In genomic region chr7:82839063-82839462, GRCh38 we compare ENCODE assay signal across 20 cellular contexts.
A peak's percentile ranks its signal among the peaks of the same experiment; 100 is the strongest.
DNase-seq lines count a peak whose midpoint lies in the region; FAIRE-seq and TF ChIP-seq lines count a peak whose summit lies in the region.
"Had no signal": no experiment of that assay in that cellular context is flagged by ENCODE, and none has a peak within 500 bp of the region (broad histone marks: within the 10 kb centered on the region; RNA-seq: fewer than 3 reads in every experiment).

No MANE protein-coding gene starts in this region.

- H3K56ac ChIP-seq in H9 (ENCODE audit: insufficient read length, low read depth, low read length): no peak overlapping the region

- H3K4me1 Mint-ChIP-seq in H9 (peaks cover 18% of the 10 kb centered on the region in 2 experiments), MCF 10A (ENCODE audit: insufficient read depth, unreplicated experiment) (no peaks in the 10 kb centered on the region)
- H3K4me1 Mint-ChIP-seq: B cell, T-helper 17 cell had no signal

- no peak overlapping the region for H3K4me3 ChIP-seq in iPS-18a (ENCODE audit: low read length)
- H3K4me3 ChIP-seq: MG63 had no signal

- no peak overlapping the region for H3T11ph ChIP-seq in H9 (ENCODE audit: low read length)

- H3K4me3 Mint-ChIP-seq in H9 (no peak overlapping the region), MCF 10A (ENCODE audit: unreplicated experiment) (no peak overlapping the region)
- H3K4me3 Mint-ChIP-seq: B cell, T-helper 17 cell had no signal

- H4K91ac ChIP-seq in H9 (ENCODE audit: insufficient read length, low read depth, low read length): no peak overlapping the region

- DNase-seq in H9 (no peak), RCC 7860 (ENCODE audit: low spot score) (no peak), ureter (ENCODE audit: low spot score) (no peak), NCI-H226 (no peak), MCF 10A (ENCODE audit: unreplicated experiment) (no peak)
- DNase-seq in activated effector memory CD4-positive, alpha-beta T cell treated with anti-CD3 and anti-CD28 coated beads, Interleukin-2, amount 50 U/mL, for 16 hours: no peak
- DNase-seq: DMS53, KBM-7, MG63, NCI-H1105 treated with DMSO at 0.1 percent for 48 hours, NCI-H146, NCI-H2107, NCI-H446 treated with DMSO at 0.1 percent for 48 hours, NCI-H526, NCI-H82, SHP77 treated with DMSO at 0.1 percent for 48 hours, T-helper 17 cell had no signal

- H3K9me3 ChIP-seq in H9 (ENCODE audit: control insufficient read depth, low read depth, low read length): no peaks in the 10 kb centered on the region
- no peaks in the 10 kb centered on the region for H3K9me3 ChIP-seq in iPS-18a (ENCODE audit: control insufficient read depth, low read depth, low read length)
- H3K9me3 ChIP-seq: MG63 had no signal

- POLR2A ChIA-PET in MCF 10A (lab: Yijun Ruan, JAX): no interaction called here

- no peak overlapping the region for H2AK5ac ChIP-seq in H9 (ENCODE audit: insufficient read length, low read length)

- H2BK15ac ChIP-seq in H9 (ENCODE audit: low read depth, low read length): no peak overlapping the region

- H4K5ac ChIP-seq in H9 (ENCODE audit: insufficient read length, low read depth, low read length): no peak overlapping the region

- CTCF ChIA-PET in MCF 10A (lab: Yijun Ruan, JAX): interaction anchor here (0.7 kb wide), 1 partner anchor 129 kb away, joined by 3 read pairs; no protein-coding TSS in a partner anchor

- H3K14ac ChIP-seq in H9 (ENCODE audit: insufficient read depth, low read length): no peak overlapping the region

- no peak overlapping the region for H2BK20ac ChIP-seq in H9 (ENCODE audit: low read depth, low read length, poor library complexity, severe bottlenecking)

- H3K23ac ChIP-seq in H9 (ENCODE audit: insufficient read length, low read depth, low read length): no peak overlapping the region

- no peak overlapping the region for H2BK5ac ChIP-seq in H9 (ENCODE audit: insufficient read length, low read length)

- H3K27ac Mint-ChIP-seq in H9 (peak overlapping the region in 2 of 3 experiments; percentile 16 to 83; a peak in 4 of 7 replicates), MCF 10A (ENCODE audit: low read depth, unreplicated experiment) (no peak overlapping the region)
- H3K27ac Mint-ChIP-seq: B cell, T-helper 17 cell had no signal

- intact Hi-C loops in MCF 10A (cut with micrococcal nuclease): no loop called here

- H3K27me3 ChIP-seq in H9 (ENCODE audit: insufficient read depth, low read length) (no peaks in the 10 kb centered on the region), iPS-18a (ENCODE audit: control insufficient read depth, insufficient read depth, low read length) (no peaks in the 10 kb centered on the region)
- H3K27me3 ChIP-seq: MG63 had no signal

- H2BK12ac ChIP-seq in H9 (ENCODE audit: insufficient read length, low read depth, low read length): no peak overlapping the region

- H3K9ac ChIP-seq in H9 (ENCODE audit: extremely low read depth, insufficient read length, low read length) (no peak overlapping the region), iPS-18a (ENCODE audit: low read length) (no peak overlapping the region)

- H4K8ac ChIP-seq in H9 (replicated peaks; ENCODE audit: insufficient read length, low read depth, low read length): no peak overlapping the region

- H3K36me3 Mint-ChIP-seq in H9 (ENCODE audit: insufficient read depth in 1 of 3, low read depth in 3 of 3) (peaks cover 0 to 9% (median 3%) of the 10 kb centered on the region in 3 experiments; a peak in 4 of 7 replicates), MCF 10A (ENCODE audit: insufficient read depth, unreplicated experiment) (peaks cover 6% of the 10 kb centered on the region)

- H2BK120ac ChIP-seq in H9 (ENCODE audit: low read depth, low read length, poor library complexity, severe bottlenecking): no peak overlapping the region

- H3K27me3 Mint-ChIP-seq in H9 (ENCODE audit: low read depth): no peaks in the 10 kb centered on the region
- no peaks in the 10 kb centered on the region for H3K27me3 Mint-ChIP-seq in MCF 10A (ENCODE audit: insufficient read depth, unreplicated experiment)
- H3K27me3 Mint-ChIP-seq: B cell, T-helper 17 cell had no signal

- no peak for TF ChIP-seq CTCF in H9 (conservative IDR thresholded peaks at IDR 0.05)
- no peak for TF ChIP-seq CTCF in MCF 10A (IDR thresholded peaks at IDR 0.05; ENCODE audit: unreplicated experiment)

- peak; percentile 16 for FAIRE-seq in RCC 7860 (lab: Jason Lieb, UNC)
- FAIRE-seq: GM18507 had no signal

- H3K9me3 Mint-ChIP-seq in H9 (peaks cover 2 to 3% of the 10 kb centered on the region in 2 experiments; a peak in 2 of 5 replicates), MCF 10A (ENCODE audit: unreplicated experiment) (no peaks in the 10 kb centered on the region)

- H3K4me1 ChIP-seq in H9 (ENCODE audit: insufficient read depth, low read length) (no peaks in the 10 kb centered on the region), iPS-18a (ENCODE audit: control insufficient read depth, low read depth, low read length) (peaks cover 17% of the 10 kb centered on the region)

- no TSS peak for BruUV-seq in MCF 10A (replicated peaks; lab: Mats Ljungman, UMichigan)

- no peaks in the 10 kb centered on the region for H3K79me2 ChIP-seq in H9 (ENCODE audit: insufficient read depth, low read length)

- H3K4ac ChIP-seq in H9 (ENCODE audit: low read depth, low read length): no peak overlapping the region

- no peak overlapping the region for H2AFZ ChIP-seq in H9 (ENCODE audit: low read length)

- H3K23me2 ChIP-seq in H9 (ENCODE audit: insufficient read length, low read depth, low read length, poor library complexity, severe bottlenecking): no peaks in the 10 kb centered on the region

- H3K27ac ChIP-seq in H9 (ENCODE audit: insufficient read length, low read depth, low read length): no peak overlapping the region
- H3K27ac ChIP-seq in iPS-18a (ENCODE audit: low read length): peak overlapping the region; percentile 46

- H4K20me1 ChIP-seq in H9 (ENCODE audit: control insufficient read depth, insufficient read depth, insufficient read length): no peaks in the 10 kb centered on the region

- H3K36me3 ChIP-seq in iPS-18a (ENCODE audit: control insufficient read depth, low read depth, low read length): no peaks in the 10 kb centered on the region
- H3K36me3 ChIP-seq: MG63 had no signal

- no peaks in the 10 kb centered on the region for H3K79me1 ChIP-seq in H9 (ENCODE audit: insufficient read depth, low read depth, low read length, poor library complexity, severe bottlenecking)

- H3K4me2 ChIP-seq in H9 (ENCODE audit: insufficient read depth, insufficient read length, low read length): no peak overlapping the region

- no peak overlapping the region for H3K18ac ChIP-seq in H9 (ENCODE audit: insufficient read length, low read depth, low read length)
